ENCODE assay signal across 8 cellular contexts in the genomic region with DNA sequence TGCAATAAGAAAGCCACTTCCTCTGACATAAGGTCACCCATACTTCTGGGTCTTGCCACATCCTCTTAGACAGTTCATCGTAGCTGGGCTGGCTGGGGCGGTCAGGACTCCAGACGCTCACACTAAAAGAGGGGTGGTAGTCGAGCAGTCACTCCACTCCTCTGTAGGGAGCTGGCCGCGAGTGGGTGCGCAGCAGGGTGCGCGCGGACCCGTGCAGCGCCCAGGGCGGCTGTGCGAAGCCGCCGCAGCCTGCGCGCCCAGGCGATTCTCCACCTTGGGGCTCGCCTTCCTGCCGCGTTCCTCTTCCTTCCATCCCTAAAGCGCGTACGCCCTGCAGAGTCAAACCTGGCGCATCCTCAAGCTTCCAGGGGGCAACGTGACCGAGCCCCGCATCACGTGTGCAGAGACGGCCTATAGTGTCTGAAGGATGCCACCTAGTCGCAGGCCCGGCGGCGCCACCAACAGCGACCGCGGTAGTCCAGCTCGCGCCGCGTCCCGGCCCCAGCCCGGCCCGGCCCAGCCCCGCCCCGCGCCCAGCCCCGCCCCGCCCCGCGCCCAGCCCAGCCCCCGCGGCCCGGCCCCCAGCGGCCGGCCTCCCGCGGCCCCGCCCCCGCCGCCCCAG. TPM values are rescaled to one million over a fixed set of nuclear protein-coding genes. Genes with fewer than 3 reads are reported as not detected.
A peak's percentile ranks its signal among the peaks of the same experiment; 100 is the strongest.
DNase-seq lines count a peak whose midpoint lies in the region; ATAC-seq, FAIRE-seq and TF ChIP-seq lines count a peak whose summit lies in the region.

No MANE protein-coding gene starts in this region.

- peak overlapping the region; percentile 93 for H3K27ac ChIP-seq in GM23338 (ENCODE audit: low read depth)

- H3K4me3 Mint-ChIP-seq in GM23338, result peak overlapping the region; percentile 90
- peak overlapping the region; percentile 92 for H3K4me3 Mint-ChIP-seq in activated T-helper 1 cell treated with anti-CD3 and anti-CD28 coated beads, Interleukin-12 subunit alpha, Interleukin-12 subunit beta, Interleukin-2, Interleukin-4 antibody, amounts not matched to agents 30 ng/mL and 10 ng/mL and 1 ng/mL, durations not matched to agents 14 hours and 24 hours and 36 hours
- peak overlapping the region; percentile 89 for H3K4me3 Mint-ChIP-seq in natural killer cell

- H3K36me3 Mint-ChIP-seq in GM23338 (ENCODE audit: low read depth) (peaks cover 60% of the 10 kb centered on the region), natural killer cell (peaks cover 9% of the 10 kb centered on the region)
- H3K36me3 Mint-ChIP-seq in activated T-helper 1 cell treated with anti-CD3 and anti-CD28 coated beads, Interleukin-12 subunit alpha, Interleukin-12 subunit beta, Interleukin-2, Interleukin-4 antibody, amounts not matched to agents 30 ng/mL and 10 ng/mL and 1 ng/mL, durations not matched to agents 14 hours and 24 hours and 36 hours (ENCODE audit: low read depth), result peaks cover 39% of the 10 kb centered on the region

- ATAC-seq in GM23338, result peak; percentile 88
- ATAC-seq in natural killer cell, result peak; percentile 77 to 92 (median 85)
- ATAC-seq in stimulated activated naive CD8-positive, alpha-beta T cell treated with anti-CD3 and anti-CD28 coated beads, Interleukin-15, Interleukin-2, amounts not matched to agents 100 U/mL and 50 U/mL, for 24 hours, result peak; percentile 91

- H3K9me3 Mint-ChIP-seq in GM23338 (peaks cover 6% of the 10 kb centered on the region), natural killer cell (no peaks in the 10 kb centered on the region)
- peaks cover 6% of the 10 kb centered on the region for H3K9me3 Mint-ChIP-seq in activated T-helper 1 cell treated with anti-CD3 and anti-CD28 coated beads, Interleukin-12 subunit alpha, Interleukin-12 subunit beta, Interleukin-2, Interleukin-4 antibody, amounts not matched to agents 30 ng/mL and 10 ng/mL and 1 ng/mL, durations not matched to agents 14 hours and 24 hours and 36 hours

- H3K4me3 ChIP-seq in GM23338, result peak overlapping the region; percentile 96

- peak overlapping the region; percentile 87 for H2AFZ ChIP-seq in GM23338

- H3K27ac Mint-ChIP-seq in GM23338 (no peak overlapping the region; the same call in 1 of the 2 replicates), natural killer cell (peak overlapping the region; percentile 90 to 98)
- H3K27ac Mint-ChIP-seq in activated T-helper 1 cell treated with anti-CD3 and anti-CD28 coated beads, Interleukin-12 subunit alpha, Interleukin-12 subunit beta, Interleukin-2, Interleukin-4 antibody, amounts not matched to agents 30 ng/mL and 10 ng/mL and 1 ng/mL, durations not matched to agents 14 hours and 24 hours and 36 hours, result peak overlapping the region; percentile 93

- H3K4me1 Mint-ChIP-seq in GM23338, result peaks cover 24% of the 10 kb centered on the region
- H3K4me1 Mint-ChIP-seq in activated T-helper 1 cell treated with anti-CD3 and anti-CD28 coated beads, Interleukin-12 subunit alpha, Interleukin-12 subunit beta, Interleukin-2, Interleukin-4 antibody, amounts not matched to agents 30 ng/mL and 10 ng/mL and 1 ng/mL, durations not matched to agents 14 hours and 24 hours and 36 hours (ENCODE audit: low read depth), result peaks cover 65% of the 10 kb centered on the region
- H3K4me1 Mint-ChIP-seq in natural killer cell, result peaks cover 58 to 69% of the 10 kb centered on the region in 2 donors

- intact Hi-C loops in activated T-helper 1 cell treated with anti-CD3 and anti-CD28 coated beads, Interleukin-12 subunit alpha, Interleukin-12 subunit beta, Interleukin-2, Interleukin-4 antibody, amounts not matched to agents 30 ng/mL and 10 ng/mL and 1 ng/mL, durations not matched to agents 14 hours and 24 hours and 36 hours (cut with micrococcal nuclease), result loop anchor here (1.0 to 10.0 kb wide), 11 partner anchors 14 to 1692 kb away; partner anchors contain the start of genes CACYBP, CENPL, DARS2 and METTL13
- intact Hi-C loops in natural killer cell (cut with micrococcal nuclease), result loop anchor here (1.0 to 5.0 kb wide), 4 partner anchors 44 to 944 kb away; partner anchors contain the start of genes CENPL, DARS2 and SUCO

- H4K20me1 ChIP-seq in GM23338 (replicated peaks; ENCODE audit: insufficient read depth), result peaks cover 30% of the 10 kb centered on the region

- H3F3A ChIP-seq in GM23338 (replicated peaks; ENCODE audit: low read depth), result no peaks in the 10 kb centered on the region

- peaks cover 83% of the 10 kb centered on the region for H3K79me2 ChIP-seq in GM23338 (replicated peaks; ENCODE audit: insufficient read depth)

- DNase-seq in EH (ENCODE audit: low read depth), result peak; percentile 96
- peak; percentile 97 for DNase-seq in GM23338 (ENCODE audit: low spot score)
- peak; percentile 88 to 92 for DNase-seq in Kasumi-1 (lab: John Stamatoyannopoulos, UW)
- peak; percentile 91 for DNase-seq in RCC 7860 (ENCODE audit: low spot score)
- peak; percentile 74 for DNase-seq in activated T-helper 1 cell treated with anti-CD3 and anti-CD28 coated beads, Interleukin-12 subunit alpha, Interleukin-12 subunit beta, Interleukin-2, Interleukin-4 antibody, amounts not matched to agents 30 ng/mL and 10 ng/mL and 1 ng/mL, durations not matched to agents 14 hours and 24 hours and 36 hours (ENCODE audit: low spot score)
- DNase-seq in fibroblast of peridontal ligament (ENCODE audit: extremely low read depth), result peak; percentile 71
- peak; percentile 75 for DNase-seq in natural killer cell
- DNase-seq in stimulated activated naive CD8-positive, alpha-beta T cell treated with anti-CD3 and anti-CD28 coated beads, Interleukin-15, Interleukin-2, amounts not matched to agents 100 U/mL and 50 U/mL, for 24 hours, result peak; percentile 87

- H3K9me2 ChIP-seq in GM23338 (ENCODE audit: insufficient read depth), result 0 out of 2 replicates have a peak, but pooled peaks cover 4% of the 10 kb centered on the region

- TF ChIP-seq CTCF in GM23338 (conservative IDR thresholded peaks at IDR 0.05; ENCODE audit: low read depth in 2 of 2) (peak in 1 of 2 experiments; percentile 32; a peak in 1 of 4 replicates), natural killer cell (IDR thresholded peaks at IDR 0.05) (no peak)

- H3K4me1 ChIP-seq in GM23338 (ENCODE audit: insufficient read depth), result peaks cover 31% of the 10 kb centered on the region

- no peak for FAIRE-seq in RCC 7860 (lab: Jason Lieb, UNC)

- peak overlapping the region; percentile 94 for H3K4me2 ChIP-seq in GM23338

- H3K36me3 ChIP-seq in GM23338 (ENCODE audit: insufficient read depth), result peaks cover 34% of the 10 kb centered on the region

- H3K27me3 Mint-ChIP-seq in GM23338 (ENCODE audit: insufficient read depth, low read depth, poor library complexity), result peaks cover 5% of the 10 kb centered on the region
- H3K27me3 Mint-ChIP-seq in activated T-helper 1 cell treated with anti-CD3 and anti-CD28 coated beads, Interleukin-12 subunit alpha, Interleukin-12 subunit beta, Interleukin-2, Interleukin-4 antibody, amounts not matched to agents 30 ng/mL and 10 ng/mL and 1 ng/mL, durations not matched to agents 14 hours and 24 hours and 36 hours (ENCODE audit: insufficient read depth), result no peaks in the 10 kb centered on the region
- H3K27me3 Mint-ChIP-seq in natural killer cell (ENCODE audit: low read depth in 2 of 2), result no peaks in the 10 kb centered on the region

- no peaks in the 10 kb centered on the region for H3K27me3 ChIP-seq in GM23338 (ENCODE audit: insufficient read depth)

TF ChIP-seq in GM23338, 12 proteins besides CTCF, POLR2A, EP300 and RAD21 (continues in another document):
- TF ChIP-seq POLR2AphosphoS5 (IDR thresholded peaks at IDR 0.05; ENCODE audit: low read depth), result peak; percentile 69
- TF ChIP-seq CREB1 (CRISPR knock-in tag; IDR thresholded peaks at IDR 0.05; ENCODE audit: low read depth), result peak; percentile 60

RNA-seq across cellular contexts. Expression of gene PRDX6, which starts 0.4 kb away (rescaled TPM):
- 448 and 516 TPM in 2 replicates for total RNA-seq in GM23338 (2014; rRNA removed; shearing (Covaris generic))
- 726 and 746 TPM in 2 replicates for polyA plus RNA-seq in GM23338 (2016; fragmentation: Nextera tagmentation; extraction: Ambion mirVana)
- 119 and 124 TPM in 2 replicates for total RNA-seq in activated T-helper 1 cell treated with anti-CD3 and anti-CD28 coated beads, Interleukin-12 subunit alpha, Interleukin-12 subunit beta, Interleukin-2, Interleukin-4 antibody, amounts not matched to agents 30 ng/mL and 10 ng/mL and 1 ng/mL, durations not matched to agents 14 hours and 24 hours and 36 hours
- total RNA-seq in natural killer cell, result 10 to 100 TPM; 95.2 to 99.9 (median 99.9) TPM

Comparison
In these comparisons a context has a peak if more than half of its experiments do, and no peak if none do; other contexts are left out.
1. Peak in every context shown above with its lines: DNase-seq, ATAC-seq, H3K4me3 ChIP-seq and H3K27ac ChIP-seq.